Comparison of ENCODE assay signal across 1 cellular context in the genomic region with DNA sequence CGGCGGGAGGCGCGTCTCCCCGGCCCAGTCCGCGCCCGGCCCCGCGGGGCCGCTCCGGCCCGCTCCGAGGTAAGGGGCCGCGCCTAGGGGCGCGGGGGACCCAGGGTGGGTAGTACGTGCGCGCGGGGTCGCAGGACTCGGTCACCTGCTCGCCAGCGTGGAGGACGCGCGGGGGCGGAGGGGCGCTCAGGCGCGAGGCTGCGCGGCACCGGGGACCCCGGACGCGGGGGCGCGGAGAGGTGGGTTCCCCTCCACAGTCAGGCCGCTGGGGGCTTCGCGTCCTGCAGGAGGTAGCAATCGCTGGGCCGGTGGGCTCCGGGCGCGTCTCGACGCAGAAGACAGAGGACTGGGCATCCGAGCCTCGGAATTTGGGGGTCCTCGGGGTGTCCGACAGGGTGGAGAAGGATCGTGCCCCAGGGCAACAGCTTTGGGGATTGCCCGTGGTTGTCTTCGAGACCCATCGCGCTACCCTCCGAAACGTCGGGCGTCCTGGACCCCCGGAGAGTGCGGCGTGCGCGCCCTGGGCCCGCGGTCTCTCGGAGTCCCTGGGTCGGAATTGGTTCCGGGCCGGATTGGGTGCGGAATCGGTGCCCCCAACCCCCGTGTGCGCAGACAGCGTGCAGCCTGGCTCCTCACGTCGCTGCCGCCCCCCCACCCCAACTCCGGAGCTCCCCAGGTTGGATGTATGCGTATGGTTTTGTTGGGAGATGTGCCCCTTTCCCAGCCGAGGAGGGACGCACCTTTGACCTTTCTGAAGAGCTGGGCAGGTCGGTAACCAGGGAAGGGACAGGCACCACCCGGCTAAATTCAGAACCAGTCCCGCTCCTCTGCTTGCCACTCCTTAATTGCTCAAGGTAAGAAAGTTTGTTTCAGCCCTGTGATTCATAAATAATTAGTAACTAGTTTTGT.
TF ChIP-seq lines count a peak whose summit lies in the region.

No MANE protein-coding gene starts in this region.

TF ChIP-seq in H1, 55 proteins besides CTCF, POLR2A, EP300 and RAD21:
- no peak for TF ChIP-seq RXRA (IDR thresholded peaks at IDR 0.05; ENCODE audit: insufficient read depth, low read depth, low read length)
- peak; percentile 74 for TF ChIP-seq EZH2 (IDR thresholded peaks at IDR 0.05; ENCODE audit: low read depth, low read length, severe bottlenecking)
- TF ChIP-seq BCL11A (IDR thresholded peaks at IDR 0.05; ENCODE audit: low read depth in 2 of 2, low read length in 2 of 2): no peak
- TF ChIP-seq SP4 (IDR thresholded peaks at IDR 0.05; ENCODE audit: low read length): no peak
- no peak for TF ChIP-seq SIN3A (conservative IDR thresholded peaks at IDR 0.05 in 1 of 2, IDR thresholded peaks at IDR 0.05 in 1 of 2; ENCODE audit: low read depth in 1 of 2, low read length in 2 of 2)
- TF ChIP-seq CBX5 (IDR thresholded peaks at IDR 0.05; ENCODE audit: low read depth, low read length): no peak
- no peak for TF ChIP-seq RNF2 (IDR thresholded peaks at IDR 0.05; ENCODE audit: borderline replicate concordance, low read depth, low read length, missing control alignments, poor library complexity, severe bottlenecking)
- TF ChIP-seq MAFK (IDR thresholded peaks at IDR 0.05; ENCODE audit: low read depth, low read length): no peak
- no peak for TF ChIP-seq KDM1A (IDR thresholded peaks at IDR 0.05; ENCODE audit: borderline replicate concordance, low read length)
- no peak for TF ChIP-seq TEAD4 (IDR thresholded peaks at IDR 0.05; ENCODE audit: low read depth, low read length)
- no peak for TF ChIP-seq ZNF274 (IDR thresholded peaks at IDR 0.05; ENCODE audit: borderline replicate concordance, extremely low read depth, low read length)
- no peak for TF ChIP-seq CREB1 (IDR thresholded peaks at IDR 0.05)
- peak; percentile 80 for TF ChIP-seq SUZ12 (IDR thresholded peaks at IDR 0.05; ENCODE audit: low read length)
- TF ChIP-seq POU5F1 (IDR thresholded peaks at IDR 0.05; ENCODE audit: low read depth, low read length): no peak
- TF ChIP-seq SP1 (IDR thresholded peaks at IDR 0.05; ENCODE audit: low read depth, low read length): no peak
- no peak for TF ChIP-seq POLR2AphosphoS5 (IDR thresholded peaks at IDR 0.05; ENCODE audit: low read depth, low read length)
- no peak for TF ChIP-seq SP2 (IDR thresholded peaks at IDR 0.05; ENCODE audit: low read length)
- TF ChIP-seq CBX8 (IDR thresholded peaks at IDR 0.05; ENCODE audit: borderline replicate concordance, low read depth, low read length): no peak
- TF ChIP-seq HDAC6 (IDR thresholded peaks at IDR 0.05; ENCODE audit: low read depth, low read length): no peak
- TF ChIP-seq, protein P1, sequence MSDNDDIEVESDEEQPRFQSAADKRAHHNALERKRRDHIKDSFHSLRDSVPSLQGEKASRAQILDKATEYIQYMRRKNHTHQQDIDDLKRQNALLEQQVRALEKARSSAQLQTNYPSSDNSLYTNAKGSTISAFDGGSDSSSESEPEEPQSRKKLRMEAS (IDR thresholded peaks at IDR 0.05): no peak; the same call in 1 of the 2 replicates
- TF ChIP-seq SIX5 (IDR thresholded peaks at IDR 0.05; ENCODE audit: low read depth, low read length): no peak
- TF ChIP-seq TBP (IDR thresholded peaks at IDR 0.05; ENCODE audit: low read depth, low read length): no peak
- TF ChIP-seq, protein P2, sequence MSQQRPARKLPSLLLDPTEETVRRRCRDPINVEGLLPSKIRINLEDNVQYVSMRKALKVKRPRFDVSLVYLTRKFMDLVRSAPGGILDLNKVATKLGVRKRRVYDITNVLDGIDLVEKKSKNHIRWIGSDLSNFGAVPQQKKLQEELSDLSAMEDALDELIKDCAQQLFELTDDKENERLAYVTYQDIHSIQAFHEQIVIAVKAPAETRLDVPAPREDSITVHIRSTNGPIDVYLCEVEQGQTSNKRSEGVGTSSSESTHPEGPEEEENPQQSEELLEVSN (IDR thresholded peaks at IDR 0.05): peak; percentile 19; the same call in 1 of the 2 replicates
- TF ChIP-seq, protein P3, sequence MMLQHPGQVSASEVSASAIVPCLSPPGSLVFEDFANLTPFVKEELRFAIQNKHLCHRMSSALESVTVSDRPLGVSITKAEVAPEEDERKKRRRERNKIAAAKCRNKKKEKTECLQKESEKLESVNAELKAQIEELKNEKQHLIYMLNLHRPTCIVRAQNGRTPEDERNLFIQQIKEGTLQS (IDR thresholded peaks at IDR 0.05; ENCODE audit: insufficient read depth, low read depth, low read length): no peak
- no peak for TF ChIP-seq TAF1 (IDR thresholded peaks at IDR 0.05; ENCODE audit: low read depth, low read length)
- TF ChIP-seq SAP30 (IDR thresholded peaks at IDR 0.05; ENCODE audit: insufficient read depth, insufficient replicate concordance, low read length): no peak
- no peak for TF ChIP-seq SIRT6 (IDR thresholded peaks at IDR 0.05; ENCODE audit: low read length)
- TF ChIP-seq, protein P4, sequence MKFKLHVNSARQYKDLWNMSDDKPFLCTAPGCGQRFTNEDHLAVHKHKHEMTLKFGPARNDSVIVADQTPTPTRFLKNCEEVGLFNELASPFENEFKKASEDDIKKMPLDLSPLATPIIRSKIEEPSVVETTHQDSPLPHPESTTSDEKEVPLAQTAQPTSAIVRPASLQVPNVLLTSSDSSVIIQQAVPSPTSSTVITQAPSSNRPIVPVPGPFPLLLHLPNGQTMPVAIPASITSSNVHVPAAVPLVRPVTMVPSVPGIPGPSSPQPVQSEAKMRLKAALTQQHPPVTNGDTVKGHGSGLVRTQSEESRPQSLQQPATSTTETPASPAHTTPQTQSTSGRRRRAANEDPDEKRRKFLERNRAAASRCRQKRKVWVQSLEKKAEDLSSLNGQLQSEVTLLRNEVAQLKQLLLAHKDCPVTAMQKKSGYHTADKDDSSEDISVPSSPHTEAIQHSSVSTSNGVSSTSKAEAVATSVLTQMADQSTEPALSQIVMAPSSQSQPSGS (IDR thresholded peaks at IDR 0.05; ENCODE audit: low read length): no peak
- peak; percentile 22; the same call in 1 of the 2 replicates for TF ChIP-seq RBBP5 (IDR thresholded peaks at IDR 0.05; ENCODE audit: borderline replicate concordance, low read depth, low read length)
- peak; percentile 90 for TF ChIP-seq KDM4A (IDR thresholded peaks at IDR 0.05; ENCODE audit: low read depth, low read length, severe bottlenecking)
- no peak for TF ChIP-seq CHD2 (IDR thresholded peaks at IDR 0.05; ENCODE audit: low read length)
- TF ChIP-seq RFX5 (IDR thresholded peaks at IDR 0.05; ENCODE audit: borderline replicate concordance, low read depth, low read length): no peak
- TF ChIP-seq PHF8 (conservative IDR thresholded peaks at IDR 0.05; ENCODE audit: low read depth, low read length): no peak
- peak; percentile 26 for TF ChIP-seq ASH2L (IDR thresholded peaks at IDR 0.05; ENCODE audit: low read length)
- no peak for TF ChIP-seq CEBPB (IDR thresholded peaks at IDR 0.05; ENCODE audit: low read depth, low read length)
- TF ChIP-seq GTF2F1 (IDR thresholded peaks at IDR 0.05; ENCODE audit: borderline replicate concordance, low read depth, low read length): no peak
TF ChIP-seq in H1: peak in this region for 6.
